Comparison of ENCODE assay signal across 25 cellular contexts in genomic region chr22:44213489-44214043, GRCh38. TPM values are rescaled to one million over a fixed set of nuclear protein-coding genes. Genes with fewer than 3 reads are reported as not detected.
A peak's percentile ranks its signal among the peaks of the same experiment; 100 is the strongest.
DNase-seq lines count a peak whose midpoint lies in the region; ATAC-seq, FAIRE-seq and TF ChIP-seq lines count a peak whose summit lies in the region.
"Had no signal": no experiment of that assay in that cellular context is flagged by ENCODE, and none has a peak within 500 bp of the region (broad histone marks: within the 10 kb centered on the region; RNA-seq: fewer than 3 reads in every experiment).

No MANE protein-coding gene starts in this region.

- H3K4me1 ChIP-seq in astrocyte (ENCODE audit: insufficient read depth, low read length) (no peaks in the 10 kb centered on the region), endodermal cell (ENCODE audit: control insufficient read depth, insufficient read depth, low read length) (no peaks in the 10 kb centered on the region)
- H3K4me1 ChIP-seq: SJSA1 had no signal

- peaks cover 21 to 24% of the 10 kb centered on the region in 2 donors for H3K9me3 Mint-ChIP-seq in stimulated activated naive CD8-positive, alpha-beta T cell treated with anti-CD3 and anti-CD28 coated beads, Interleukin-15, amount 100 ng/mL, for 72 hours
- H3K9me3 Mint-ChIP-seq in astrocyte (ENCODE audit: unreplicated experiment): peaks cover 5% of the 10 kb centered on the region
- H3K9me3 Mint-ChIP-seq in endodermal cell: peaks cover 8% of the 10 kb centered on the region
- H3K9me3 Mint-ChIP-seq in naive thymus-derived CD8-positive, alpha-beta T cell: peaks cover 0 to 25% (median 13%) of the 10 kb centered on the region in 9 donors

- H3K4me2 ChIP-seq in astrocyte (ENCODE audit: low read length): no peak overlapping the region

- H3K27me3 Mint-ChIP-seq in stimulated activated naive CD8-positive, alpha-beta T cell treated with anti-CD3 and anti-CD28 coated beads, Interleukin-15, amount 100 ng/mL, for 72 hours: no peaks in the 10 kb centered on the region
- H3K27me3 Mint-ChIP-seq in astrocyte (ENCODE audit: low read depth, unreplicated experiment) (peaks cover 20% of the 10 kb centered on the region), endodermal cell (ENCODE audit: insufficient read depth) (peaks cover 4% of the 10 kb centered on the region)
- H3K27me3 Mint-ChIP-seq in naive thymus-derived CD8-positive, alpha-beta T cell: no peaks in the 10 kb centered on the region
- H3K27me3 Mint-ChIP-seq: IgD-negative memory B cell had no signal

- H3K36me3 Mint-ChIP-seq in astrocyte (ENCODE audit: low read depth, unreplicated experiment) (peaks cover 2% of the 10 kb centered on the region), endodermal cell (ENCODE audit: low read depth) (no peaks in the 10 kb centered on the region)
- peaks cover 13 to 27% (median 24%) of the 10 kb centered on the region in 3 donors for H3K36me3 Mint-ChIP-seq in naive thymus-derived CD8-positive, alpha-beta T cell
- H3K36me3 Mint-ChIP-seq: IgD-negative memory B cell had no signal

- H3K27me3 ChIP-seq in astrocyte (ENCODE audit: insufficient read depth, low read length) (peaks cover 3% of the 10 kb centered on the region), endodermal cell (ENCODE audit: control insufficient read depth, insufficient read depth, low read length, poor library complexity, severe bottlenecking) (no peaks in the 10 kb centered on the region)
- H3K27me3 ChIP-seq: SJSA1 had no signal

- POLR2A ChIA-PET in naive thymus-derived CD8-positive, alpha-beta T cell (lab: Charles Lee): no interaction called here

- H3K9ac ChIP-seq in astrocyte (ENCODE audit: low read length) (no peak overlapping the region), endodermal cell (ENCODE audit: extremely low read depth, low read length, poor library complexity, severe bottlenecking) (no peak overlapping the region)

- ATAC-seq in stimulated activated naive CD8-positive, alpha-beta T cell treated with anti-CD3 and anti-CD28 coated beads, Interleukin-15, amount 100 ng/mL, for 72 hours: peak; percentile 15
- no peak for ATAC-seq in stimulated activated naive CD8-positive, alpha-beta T cell treated with anti-CD3 and anti-CD28 coated beads, Interleukin-15, Interleukin-2, amounts not matched to agents 100 U/mL and 50 U/mL, for 24 hours
- no peak for ATAC-seq in naive thymus-derived CD8-positive, alpha-beta T cell
- ATAC-seq in HG02970 (IDR thresholded peaks at IDR 0.05; ENCODE audit: low FRiP score, unreplicated experiment): no peak
- ATAC-seq: HCT116 had no signal

- H2AFZ ChIP-seq in astrocyte (ENCODE audit: low read depth, low read length): no peak overlapping the region

- H3K4me3 ChIP-seq in astrocyte (ENCODE audit: insufficient read depth, low read depth, low read length) (no peak overlapping the region), endodermal cell (ENCODE audit: low read length) (no peak overlapping the region)
- H3K4me3 ChIP-seq: SJSA1 had no signal

- H3K9me3 ChIP-seq in astrocyte (ENCODE audit: insufficient read depth, low read depth, low read length): peaks cover 7% of the 10 kb centered on the region
- H3K9me3 ChIP-seq in endodermal cell (ENCODE audit: control insufficient read depth, low read length): peaks cover 10% of the 10 kb centered on the region

- no peak overlapping the region for H3K4me3 Mint-ChIP-seq in stimulated activated naive CD8-positive, alpha-beta T cell treated with anti-CD3 and anti-CD28 coated beads, Interleukin-15, amount 100 ng/mL, for 72 hours
- H3K4me3 Mint-ChIP-seq in astrocyte (ENCODE audit: unreplicated experiment) (no peak overlapping the region), endodermal cell (no peak overlapping the region)
- H3K4me3 Mint-ChIP-seq in naive thymus-derived CD8-positive, alpha-beta T cell: no peak overlapping the region
- H3K4me3 Mint-ChIP-seq: IgD-negative memory B cell had no signal

- no peak overlapping the region for H3K27ac Mint-ChIP-seq in stimulated activated naive CD8-positive, alpha-beta T cell treated with anti-CD3 and anti-CD28 coated beads, Interleukin-15, amount 100 ng/mL, for 72 hours
- no peak overlapping the region for H3K27ac Mint-ChIP-seq in astrocyte (ENCODE audit: unreplicated experiment)
- H3K27ac Mint-ChIP-seq in endodermal cell: no peak overlapping the region
- no peak overlapping the region for H3K27ac Mint-ChIP-seq in naive thymus-derived CD8-positive, alpha-beta T cell
- H3K27ac Mint-ChIP-seq: IgD-negative memory B cell had no signal

- TF ChIP-seq CTCF in astrocyte (IDR thresholded peaks at IDR 0.05; ENCODE audit: insufficient read depth, low read depth, low read length): no peak
- no peak for TF ChIP-seq CTCF in endodermal cell (conservative IDR thresholded peaks at IDR 0.05)

- DNase-seq in stimulated activated naive CD8-positive, alpha-beta T cell treated with anti-CD3 and anti-CD28 coated beads, Interleukin-15, amount 100 ng/mL, for 72 hours: no peak
- no peak for DNase-seq in stimulated activated naive CD8-positive, alpha-beta T cell treated with anti-CD3 and anti-CD28 coated beads, Interleukin-15, Interleukin-2, amounts not matched to agents 100 U/mL and 50 U/mL, for 24 hours
- DNase-seq in astrocyte (ENCODE audit: low read depth): no peak
- peak; percentile 3 for DNase-seq in endodermal cell
- DNase-seq in HUDEP-2 (lab: John Stamatoyannopoulos, UW; ENCODE audit: unreplicated experiment in 76 of 76): no peak
- no peak for DNase-seq in naive thymus-derived CD8-positive, alpha-beta T cell
- DNase-seq in SW480 (ENCODE audit: low spot score): no peak
- DNase-seq: DMS153, DND-41, GOT3, NCI-H1048, NCI-H1417, NCI-H1694, NCI-H2029 treated with DMSO at 0.1 percent for 48 hours, NCI-H2227 treated with DMSO at 0.1 percent for 48 hours, NCI-H69, Right ventricle myocardium superior, RPMI8226 had no signal

- no peaks in the 10 kb centered on the region for H4K20me1 ChIP-seq in astrocyte (ENCODE audit: insufficient read depth, low read length)

- peaks cover 6% of the 10 kb centered on the region for H3K4me1 Mint-ChIP-seq in stimulated activated naive CD8-positive, alpha-beta T cell treated with anti-CD3 and anti-CD28 coated beads, Interleukin-15, amount 100 ng/mL, for 72 hours
- H3K4me1 Mint-ChIP-seq in astrocyte (ENCODE audit: low read depth, unreplicated experiment) (no peaks in the 10 kb centered on the region), endodermal cell (no peaks in the 10 kb centered on the region)
- H3K4me1 Mint-ChIP-seq in naive thymus-derived CD8-positive, alpha-beta T cell: peaks cover 3 to 11% (median 8%) of the 10 kb centered on the region in 4 donors

- 50 to 72% methylated on average over 3 of the region's 3 CpGs for WGBS in endodermal cell (ENCODE audit: insufficient coverage in 1 of 2, insufficient read length in 1 of 2), 2 experiments

- H3K79me2 ChIP-seq in astrocyte (ENCODE audit: insufficient read depth, low read length): no peaks in the 10 kb centered on the region

- H3K36me3 ChIP-seq in astrocyte (ENCODE audit: insufficient read depth, low read length): no peaks in the 10 kb centered on the region
- no peaks in the 10 kb centered on the region for H3K36me3 ChIP-seq in endodermal cell (ENCODE audit: control insufficient read depth, insufficient read depth, low read length)
- H3K36me3 ChIP-seq: SJSA1 had no signal

- FAIRE-seq in astrocyte (lab: Jason Lieb, UNC): peak; percentile 96

- H3K27ac ChIP-seq in astrocyte (ENCODE audit: low read depth, low read length) (no peak overlapping the region), endodermal cell (ENCODE audit: low read depth, low read length) (no peak overlapping the region)
- H3K27ac ChIP-seq: SJSA1 had no signal

RNA-seq across cellular contexts. Expression of gene PARVG, which starts 32.8 kb away (rescaled TPM):
- total RNA-seq in astrocyte (0.23 TPM in 1 of 2 replicates, not detected in the other), endodermal cell (under 1 TPM; 0.11 to 0.44 TPM)
- not detected for polyA plus RNA-seq in endodermal cell (2013, experiment 1 of 2)
- polyA plus RNA-seq in endodermal cell (2013, experiment 2 of 2): 0.21 TPM
- total RNA-seq in naive thymus-derived CD8-positive, alpha-beta T cell: 100 to 1,000 TPM; 224 to 229 TPM
- 10 to 100 TPM; 60.6 to 77.8 (median 67.0) TPM for polyA plus RNA-seq in naive thymus-derived CD8-positive, alpha-beta T cell
- total RNA-seq: A172, NCI-H460, SJSA1 had no signal
- polyA plus RNA-seq: BJ had no signal

Comparison
In these comparisons a context has a peak if more than half of its experiments do, and no peak if none do; other contexts are left out.
1. RNA of gene PARVG, which starts 32.8 kb away (total RNA-seq): 224 to 229 TPM in naive thymus-derived CD8-positive, alpha-beta T cell; 0.11 to 0.44 TPM in endodermal cell and 0.23 TPM in astrocyte; every median in the first group is over 100 times any median in the second.